24 cellular contexts compared by ENCODE assay signal in the genomic region with DNA sequence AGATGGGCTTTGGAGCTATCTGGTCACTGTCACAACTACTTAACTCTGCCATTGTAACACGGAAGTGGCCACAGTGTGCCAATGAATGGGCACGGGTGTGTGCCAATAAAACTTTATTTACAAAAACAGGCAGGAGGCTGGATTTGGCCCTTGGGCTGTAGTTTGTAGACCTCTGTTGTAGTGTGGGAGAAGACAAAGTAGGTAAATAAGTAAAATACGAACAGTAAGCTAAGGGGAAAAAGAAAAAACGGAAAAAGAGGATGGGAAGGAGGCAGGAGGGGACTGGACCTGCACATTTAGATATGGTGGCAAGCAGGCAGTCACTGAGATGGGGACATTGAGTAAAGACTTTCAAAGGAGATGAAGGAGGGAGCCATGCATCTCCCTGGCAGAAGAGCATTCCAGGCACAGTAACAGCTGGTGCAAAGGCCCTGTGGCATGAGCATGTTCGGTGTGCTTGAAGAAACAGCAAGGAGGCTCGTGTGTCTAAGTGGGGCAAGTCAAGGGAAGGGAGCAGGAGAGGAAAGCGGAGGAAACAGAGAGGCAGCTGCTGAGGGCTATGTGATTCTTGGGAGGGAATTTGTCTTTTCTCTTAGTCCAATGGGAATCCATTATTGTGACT.
"Had no signal": no experiment of that assay in that cellular context is flagged by ENCODE, and none has a peak within 500 bp of the region (broad histone marks: within the 10 kb centered on the region; RNA-seq: fewer than 3 reads in every experiment).

No MANE protein-coding gene starts in this region.

- H3K27me3 Mint-ChIP-seq: dendritic cell treated with granulocyte-macrophage colony-stimulating factor and Interleukin-4, amounts not matched to agents 40 ng/mL and 50 ng/mL, for 4 days; effector memory CD8-positive, alpha-beta T cell had no signal

- H3K36me3 Mint-ChIP-seq: mesothelial cell of epicardium, type B pancreatic cell had no signal

- H3K36me3 ChIP-seq: esophagus squamous epithelium, gastroesophageal sphincter, sigmoid colon, suprapubic skin, thyroid gland, uterus had no signal

- ATAC-seq: effector memory CD8-positive, alpha-beta T cell; gastroesophageal sphincter; left lobe of liver; psoas muscle; stimulated activated naive CD8-positive, alpha-beta T cell treated with anti-CD3 and anti-CD28 coated beads, Interleukin-15, Interleukin-2, amounts not matched to agents 100 U/mL and 50 U/mL, for 24 hours had no signal

- H3K27ac ChIP-seq: epithelial cell of prostate, esophagus squamous epithelium, gastroesophageal sphincter, neutrophil, psoas muscle, sigmoid colon, skin epidermis, suprapubic skin, thyroid gland, uterus had no signal

- H3K4me1 ChIP-seq: esophagus squamous epithelium, gastroesophageal sphincter, psoas muscle, sigmoid colon, suprapubic skin, thyroid gland, uterus had no signal

- H3K9me3 ChIP-seq: esophagus squamous epithelium, neutrophil, psoas muscle, sigmoid colon, suprapubic skin, thyroid gland, uterus had no signal

- FAIRE-seq: colon had no signal

- H3K4me3 ChIP-seq: esophagus squamous epithelium, gastroesophageal sphincter, psoas muscle, sigmoid colon, skin epidermis, suprapubic skin, thyroid gland, uterus had no signal

- H3K9me3 Mint-ChIP-seq: dendritic cell treated with granulocyte-macrophage colony-stimulating factor and Interleukin-4, amounts not matched to agents 40 ng/mL and 50 ng/mL, for 4 days; effector memory CD8-positive, alpha-beta T cell; nephron progenitor cell; type B pancreatic cell had no signal

- H3K27me3 ChIP-seq: neutrophil, sigmoid colon, thyroid gland, uterus had no signal

- DNase-seq: effector memory CD8-positive, alpha-beta T cell; esophagus squamous epithelium; foreskin fibroblast; glutamatergic neuron; islet precursor cell; mammary epithelial cell; nephron progenitor cell; psoas muscle; retina; sigmoid colon; stimulated activated CD4-positive, alpha-beta T cell treated with anti-CD3 and anti-CD28 coated beads, Interleukin-2, amount 100 ng/mL, for 24 hours; stimulated activated naive CD8-positive, alpha-beta T cell treated with anti-CD3 and anti-CD28 coated beads, Interleukin-15, Interleukin-2, amounts not matched to agents 100 U/mL and 50 U/mL, for 24 hours; thyroid gland; uterus had no signal

- H3K4me1 Mint-ChIP-seq: mesothelial cell of epicardium had no signal

- H3K27ac Mint-ChIP-seq: dendritic cell treated with granulocyte-macrophage colony-stimulating factor and Interleukin-4, amounts not matched to agents 40 ng/mL and 50 ng/mL, for 4 days; mesothelial cell of epicardium; nephron progenitor cell; type B pancreatic cell had no signal

- H3K4me3 Mint-ChIP-seq: dendritic cell treated with granulocyte-macrophage colony-stimulating factor and Interleukin-4, amounts not matched to agents 40 ng/mL and 50 ng/mL, for 4 days; effector memory CD8-positive, alpha-beta T cell; mesothelial cell of epicardium; nephron progenitor cell; type B pancreatic cell had no signal
